ENCODE assay signal across 1 cellular context in the genomic region with DNA sequence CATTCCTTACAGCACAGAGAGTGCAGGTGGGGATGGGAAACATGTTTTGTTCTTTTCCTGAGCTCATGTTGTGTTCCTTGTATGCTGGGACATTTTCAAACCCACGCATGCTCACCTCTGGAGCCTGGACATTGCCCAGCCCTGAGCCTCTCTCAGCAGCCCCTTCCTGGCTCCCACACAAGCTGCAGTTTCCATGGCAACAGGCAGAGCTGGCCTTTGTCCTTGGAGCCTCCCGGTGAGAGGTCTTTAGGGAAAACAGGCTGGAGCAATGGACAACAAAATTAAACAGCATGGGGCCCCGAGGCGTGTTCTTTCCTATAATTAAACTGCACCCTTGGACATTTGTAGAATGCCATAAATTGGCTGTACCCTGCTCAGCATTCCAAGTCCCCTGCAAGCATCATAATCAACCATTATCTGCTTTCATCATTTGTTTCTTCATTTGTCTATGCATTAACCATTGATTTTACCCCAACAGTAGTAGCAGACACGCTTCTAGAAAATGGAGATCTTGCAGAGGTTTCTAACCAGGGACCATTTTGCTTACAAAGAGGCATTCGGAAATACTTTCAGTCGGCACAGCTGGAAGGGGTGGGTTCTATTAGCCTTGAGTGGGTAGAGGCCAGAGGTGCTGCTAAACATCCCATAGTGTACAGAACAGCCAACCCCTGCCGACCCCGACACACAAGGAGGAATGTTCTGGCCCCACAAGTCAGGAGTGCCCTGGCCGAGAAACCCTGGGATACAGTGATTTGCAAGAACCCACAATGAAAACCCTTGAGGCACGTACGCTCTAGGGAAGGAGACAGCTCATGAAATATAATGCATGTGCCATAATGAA.
TF ChIP-seq lines count a peak whose summit lies in the region.

No MANE protein-coding gene starts in this region.

TF ChIP-seq in HepG2, 621 proteins besides CTCF, POLR2A, EP300 and RAD21 (continued from another document and continues in another):
- TF ChIP-seq, protein P1, sequence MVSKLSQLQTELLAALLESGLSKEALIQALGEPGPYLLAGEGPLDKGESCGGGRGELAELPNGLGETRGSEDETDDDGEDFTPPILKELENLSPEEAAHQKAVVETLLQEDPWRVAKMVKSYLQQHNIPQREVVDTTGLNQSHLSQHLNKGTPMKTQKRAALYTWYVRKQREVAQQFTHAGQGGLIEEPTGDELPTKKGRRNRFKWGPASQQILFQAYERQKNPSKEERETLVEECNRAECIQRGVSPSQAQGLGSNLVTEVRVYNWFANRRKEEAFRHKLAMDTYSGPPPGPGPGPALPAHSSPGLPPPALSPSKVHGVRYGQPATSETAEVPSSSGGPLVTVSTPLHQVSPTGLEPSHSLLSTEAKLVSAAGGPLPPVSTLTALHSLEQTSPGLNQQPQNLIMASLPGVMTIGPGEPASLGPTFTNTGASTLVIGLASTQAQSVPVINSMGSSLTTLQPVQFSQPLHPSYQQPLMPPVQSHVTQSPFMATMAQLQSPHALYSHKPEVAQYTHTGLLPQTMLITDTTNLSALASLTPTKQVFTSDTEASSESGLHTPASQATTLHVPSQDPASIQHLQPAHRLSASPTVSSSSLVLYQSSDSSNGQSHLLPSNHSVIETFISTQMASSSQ (IDR thresholded peaks at IDR 0.05; ENCODE audit: low read depth): peak; percentile 54; the same call in 1 of the 2 replicates
- TF ChIP-seq, protein P1 (CRISPR knock-in tag; IDR thresholded peaks at IDR 0.05; ENCODE audit: borderline replicate concordance): no peak; the same call in none of the 2 replicates
- TF ChIP-seq AKAP8 (CRISPR knock-in tag; IDR thresholded peaks at IDR 0.05) (no peak), SIN3A (IDR thresholded peaks at IDR 0.05; ENCODE audit: borderline replicate concordance, low read depth, low read length) (0 out of 2 replicates have a peak, but pooled peaks have one; percentile 26), ZNF720 (CRISPR knock-in tag; IDR thresholded peaks at IDR 0.05) (no peak), MXI1 (IDR thresholded peaks at IDR 0.05; ENCODE audit: borderline replicate concordance, low read depth, low read length) (peak; percentile 89; the same call in 2 of the 3 replicates), YY1 (IDR thresholded peaks at IDR 0.05; ENCODE audit: insufficient read depth, insufficient replicate concordance, low read depth, low read length) (peak; percentile 18), ZNF841 (CRISPR knock-in tag; IDR thresholded peaks at IDR 0.05; ENCODE audit: borderline replicate concordance) (no peak), ZSCAN29 (CRISPR knock-in tag; conservative IDR thresholded peaks at IDR 0.05) (0 out of 2 replicates have a peak, but pooled peaks have one; percentile 44), RARA (CRISPR knock-in tag; IDR thresholded peaks at IDR 0.05) (peak; percentile 66), DMAP1 (CRISPR knock-in tag; IDR thresholded peaks at IDR 0.05) (0 out of 2 replicates have a peak, but pooled peaks have one; percentile 36), SOX13 (IDR thresholded peaks at IDR 0.05) (no peak), SOX13 (CRISPR knock-in tag; conservative IDR thresholded peaks at IDR 0.05 in 1 of 2, IDR thresholded peaks at IDR 0.05 in 1 of 2) (peak in 1 of 2 experiments; percentile 40; a peak in 2 of 4 replicates), ZNF766 (CRISPR knock-in tag; IDR thresholded peaks at IDR 0.05; ENCODE audit: borderline replicate concordance) (peak; percentile 25; the same call in 1 of the 2 replicates), ZFX (CRISPR knock-in tag; IDR thresholded peaks at IDR 0.05; ENCODE audit: low read depth) (peak; percentile 52; the same call in 1 of the 2 replicates), STAG1 (CRISPR knock-in tag; IDR thresholded peaks at IDR 0.05) (0 out of 2 replicates have a peak, but pooled peaks have one; percentile 21), CBX5 (CRISPR knock-in tag; IDR thresholded peaks at IDR 0.05; ENCODE audit: borderline replicate concordance) (0 out of 2 replicates have a peak, but pooled peaks have one; percentile 20), SMC3 (IDR thresholded peaks at IDR 0.05; ENCODE audit: low read length) (peak; percentile 2; the same call in 1 of the 2 replicates), FOXO1 (CRISPR knock-in tag; IDR thresholded peaks at IDR 0.05) (peak; percentile 79), THAP11 (CRISPR knock-in tag; IDR thresholded peaks at IDR 0.05) (0 out of 2 replicates have a peak, but pooled peaks have one; percentile 27), ZNF367 (CRISPR knock-in tag; IDR thresholded peaks at IDR 0.05; ENCODE audit: borderline replicate concordance) (no peak), ZSCAN31 (CRISPR knock-in tag; IDR thresholded peaks at IDR 0.05; ENCODE audit: low read depth) (peak; percentile 49; the same call in 1 of the 2 replicates), RFX5 (IDR thresholded peaks at IDR 0.05; ENCODE audit: low read depth, low read length) (peak; percentile 96), TBX2 (CRISPR knock-in tag; IDR thresholded peaks at IDR 0.05; ENCODE audit: borderline replicate concordance) (peak; percentile 81), NRL (CRISPR knock-in tag; IDR thresholded peaks at IDR 0.05; ENCODE audit: borderline replicate concordance) (no peak), ZNF121 (CRISPR knock-in tag; IDR thresholded peaks at IDR 0.05) (no peak), PPARG (CRISPR knock-in tag; conservative IDR thresholded peaks at IDR 0.05) (peak; percentile 85), ZNF430 (CRISPR knock-in tag; IDR thresholded peaks at IDR 0.05) (peak; percentile 25; the same call in 1 of the 2 replicates), ERF (CRISPR knock-in tag; IDR thresholded peaks at IDR 0.05) (peak; percentile 35; the same call in 1 of the 2 replicates), KLF11 (CRISPR knock-in tag; IDR thresholded peaks at IDR 0.05) (no peak), FOXK2 (IDR thresholded peaks at IDR 0.05) (0 out of 2 replicates have a peak, but pooled peaks have one; percentile 12), TBL1XR1 (IDR thresholded peaks at IDR 0.05; ENCODE audit: borderline replicate concordance, low read length, partially characterized antibody) (no peak), ZNF264 (CRISPR knock-in tag; IDR thresholded peaks at IDR 0.05) (peak; percentile 53; the same call in 1 of the 2 replicates), ESRRA (CRISPR knock-in tag; IDR thresholded peaks at IDR 0.05; ENCODE audit: low read depth) (peak; percentile 61; the same call in 1 of the 2 replicates), ZNF788 (CRISPR knock-in tag; IDR thresholded peaks at IDR 0.05; ENCODE audit: borderline replicate concordance) (peak; percentile 16; the same call in 1 of the 2 replicates), ZNF850 (CRISPR knock-in tag; conservative IDR thresholded peaks at IDR 0.05) (no peak)
- TF ChIP-seq, protein P2, sequence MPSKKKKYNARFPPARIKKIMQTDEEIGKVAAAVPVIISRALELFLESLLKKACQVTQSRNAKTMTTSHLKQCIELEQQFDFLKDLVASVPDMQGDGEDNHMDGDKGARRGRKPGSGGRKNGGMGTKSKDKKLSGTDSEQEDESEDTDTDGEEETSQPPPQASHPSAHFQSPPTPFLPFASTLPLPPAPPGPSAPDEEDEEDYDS (CRISPR knock-in tag; IDR thresholded peaks at IDR 0.05): peak; percentile 79
- TF ChIP-seq, protein P3, sequence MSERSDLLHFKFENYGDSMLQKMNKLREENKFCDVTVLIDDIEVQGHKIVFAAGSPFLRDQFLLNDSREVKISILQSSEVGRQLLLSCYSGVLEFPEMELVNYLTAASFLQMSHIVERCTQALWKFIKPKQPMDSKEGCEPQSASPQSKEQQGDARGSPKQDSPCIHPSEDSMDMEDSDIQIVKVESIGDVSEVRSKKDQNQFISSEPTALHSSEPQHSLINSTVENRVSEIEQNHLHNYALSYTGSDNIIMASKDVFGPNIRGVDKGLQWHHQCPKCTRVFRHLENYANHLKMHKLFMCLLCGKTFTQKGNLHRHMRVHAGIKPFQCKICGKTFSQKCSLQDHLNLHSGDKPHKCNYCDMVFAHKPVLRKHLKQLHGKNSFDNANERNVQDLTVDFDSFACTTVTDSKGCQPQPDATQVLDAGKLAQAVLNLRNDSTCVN (CRISPR knock-in tag; IDR thresholded peaks at IDR 0.05; ENCODE audit: borderline replicate concordance): no peak; the same call in 1 of the 2 replicates
- TF ChIP-seq, protein P4, sequence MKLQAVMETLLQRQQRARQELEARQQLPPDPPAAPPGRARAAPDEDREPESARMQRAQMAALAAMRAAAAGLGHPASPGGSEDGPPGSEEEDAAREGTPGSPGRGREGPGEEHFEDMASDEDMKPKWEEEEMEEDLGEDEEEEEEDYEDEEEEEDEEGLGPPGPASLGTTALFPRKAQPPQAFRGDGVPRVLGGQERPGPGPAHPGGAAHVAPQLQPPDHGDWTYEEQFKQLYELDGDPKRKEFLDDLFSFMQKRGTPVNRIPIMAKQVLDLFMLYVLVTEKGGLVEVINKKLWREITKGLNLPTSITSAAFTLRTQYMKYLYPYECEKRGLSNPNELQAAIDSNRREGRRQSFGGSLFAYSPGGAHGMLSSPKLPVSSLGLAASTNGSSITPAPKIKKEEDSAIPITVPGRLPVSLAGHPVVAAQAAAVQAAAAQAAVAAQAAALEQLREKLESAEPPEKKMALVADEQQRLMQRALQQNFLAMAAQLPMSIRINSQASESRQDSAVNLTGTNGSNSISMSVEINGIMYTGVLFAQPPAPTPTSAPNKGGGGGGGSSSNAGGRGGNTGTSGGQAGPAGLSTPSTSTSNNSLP (IDR thresholded peaks at IDR 0.05; ENCODE audit: low read depth, low read length): peak; percentile 26; the same call in 1 of the 2 replicates
- TF ChIP-seq, protein P5, sequence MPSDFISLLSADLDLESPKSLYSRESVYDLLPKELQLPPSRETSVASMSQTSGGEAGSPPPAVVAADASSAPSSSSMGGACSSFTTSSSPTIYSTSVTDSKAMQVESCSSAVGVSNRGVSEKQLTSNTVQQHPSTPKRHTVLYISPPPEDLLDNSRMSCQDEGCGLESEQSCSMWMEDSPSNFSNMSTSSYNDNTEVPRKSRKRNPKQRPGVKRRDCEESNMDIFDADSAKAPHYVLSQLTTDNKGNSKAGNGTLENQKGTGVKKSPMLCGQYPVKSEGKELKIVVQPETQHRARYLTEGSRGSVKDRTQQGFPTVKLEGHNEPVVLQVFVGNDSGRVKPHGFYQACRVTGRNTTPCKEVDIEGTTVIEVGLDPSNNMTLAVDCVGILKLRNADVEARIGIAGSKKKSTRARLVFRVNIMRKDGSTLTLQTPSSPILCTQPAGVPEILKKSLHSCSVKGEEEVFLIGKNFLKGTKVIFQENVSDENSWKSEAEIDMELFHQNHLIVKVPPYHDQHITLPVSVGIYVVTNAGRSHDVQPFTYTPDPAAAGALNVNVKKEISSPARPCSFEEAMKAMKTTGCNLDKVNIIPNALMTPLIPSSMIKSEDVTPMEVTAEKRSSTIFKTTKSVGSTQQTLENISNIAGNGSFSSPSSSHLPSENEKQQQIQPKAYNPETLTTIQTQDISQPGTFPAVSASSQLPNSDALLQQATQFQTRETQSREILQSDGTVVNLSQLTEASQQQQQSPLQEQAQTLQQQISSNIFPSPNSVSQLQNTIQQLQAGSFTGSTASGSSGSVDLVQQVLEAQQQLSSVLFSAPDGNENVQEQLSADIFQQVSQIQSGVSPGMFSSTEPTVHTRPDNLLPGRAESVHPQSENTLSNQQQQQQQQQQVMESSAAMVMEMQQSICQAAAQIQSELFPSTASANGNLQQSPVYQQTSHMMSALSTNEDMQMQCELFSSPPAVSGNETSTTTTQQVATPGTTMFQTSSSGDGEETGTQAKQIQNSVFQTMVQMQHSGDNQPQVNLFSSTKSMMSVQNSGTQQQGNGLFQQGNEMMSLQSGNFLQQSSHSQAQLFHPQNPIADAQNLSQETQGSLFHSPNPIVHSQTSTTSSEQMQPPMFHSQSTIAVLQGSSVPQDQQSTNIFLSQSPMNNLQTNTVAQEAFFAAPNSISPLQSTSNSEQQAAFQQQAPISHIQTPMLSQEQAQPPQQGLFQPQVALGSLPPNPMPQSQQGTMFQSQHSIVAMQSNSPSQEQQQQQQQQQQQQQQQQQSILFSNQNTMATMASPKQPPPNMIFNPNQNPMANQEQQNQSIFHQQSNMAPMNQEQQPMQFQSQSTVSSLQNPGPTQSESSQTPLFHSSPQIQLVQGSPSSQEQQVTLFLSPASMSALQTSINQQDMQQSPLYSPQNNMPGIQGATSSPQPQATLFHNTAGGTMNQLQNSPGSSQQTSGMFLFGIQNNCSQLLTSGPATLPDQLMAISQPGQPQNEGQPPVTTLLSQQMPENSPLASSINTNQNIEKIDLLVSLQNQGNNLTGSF (CRISPR knock-in tag; IDR thresholded peaks at IDR 0.05): no peak
- TF ChIP-seq, protein P6, sequence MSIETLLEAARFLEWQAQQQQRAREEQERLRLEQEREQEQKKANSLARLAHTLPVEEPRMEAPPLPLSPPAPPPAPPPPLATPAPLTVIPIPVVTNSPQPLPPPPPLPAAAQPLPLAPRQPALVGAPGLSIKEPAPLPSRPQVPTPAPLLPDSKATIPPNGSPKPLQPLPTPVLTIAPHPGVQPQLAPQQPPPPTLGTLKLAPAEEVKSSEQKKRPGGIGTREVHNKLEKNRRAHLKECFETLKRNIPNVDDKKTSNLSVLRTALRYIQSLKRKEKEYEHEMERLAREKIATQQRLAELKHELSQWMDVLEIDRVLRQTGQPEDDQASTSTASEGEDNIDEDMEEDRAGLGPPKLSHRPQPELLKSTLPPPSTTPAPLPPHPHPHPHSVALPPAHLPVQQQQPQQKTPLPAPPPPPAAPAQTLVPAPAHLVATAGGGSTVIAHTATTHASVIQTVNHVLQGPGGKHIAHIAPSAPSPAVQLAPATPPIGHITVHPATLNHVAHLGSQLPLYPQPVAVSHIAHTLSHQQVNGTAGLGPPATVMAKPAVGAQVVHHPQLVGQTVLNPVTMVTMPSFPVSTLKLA (IDR thresholded peaks at IDR 0.05): no peak
- TF ChIP-seq, protein P7, sequence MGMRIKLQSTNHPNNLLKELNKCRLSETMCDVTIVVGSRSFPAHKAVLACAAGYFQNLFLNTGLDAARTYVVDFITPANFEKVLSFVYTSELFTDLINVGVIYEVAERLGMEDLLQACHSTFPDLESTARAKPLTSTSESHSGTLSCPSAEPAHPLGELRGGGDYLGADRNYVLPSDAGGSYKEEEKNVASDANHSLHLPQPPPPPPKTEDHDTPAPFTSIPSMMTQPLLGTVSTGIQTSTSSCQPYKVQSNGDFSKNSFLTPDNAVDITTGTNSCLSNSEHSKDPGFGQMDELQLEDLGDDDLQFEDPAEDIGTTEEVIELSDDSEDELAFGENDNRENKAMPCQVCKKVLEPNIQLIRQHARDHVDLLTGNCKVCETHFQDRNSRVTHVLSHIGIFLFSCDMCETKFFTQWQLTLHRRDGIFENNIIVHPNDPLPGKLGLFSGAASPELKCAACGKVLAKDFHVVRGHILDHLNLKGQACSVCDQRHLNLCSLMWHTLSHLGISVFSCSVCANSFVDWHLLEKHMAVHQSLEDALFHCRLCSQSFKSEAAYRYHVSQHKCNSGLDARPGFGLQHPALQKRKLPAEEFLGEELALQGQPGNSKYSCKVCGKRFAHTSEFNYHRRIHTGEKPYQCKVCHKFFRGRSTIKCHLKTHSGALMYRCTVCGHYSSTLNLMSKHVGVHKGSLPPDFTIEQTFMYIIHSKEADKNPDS (CRISPR knock-in tag; IDR thresholded peaks at IDR 0.05): 0 out of 2 replicates have a peak, but pooled peaks have one; percentile 6
